ENCODE assay signal across 14 cellular contexts in the genomic region with DNA sequence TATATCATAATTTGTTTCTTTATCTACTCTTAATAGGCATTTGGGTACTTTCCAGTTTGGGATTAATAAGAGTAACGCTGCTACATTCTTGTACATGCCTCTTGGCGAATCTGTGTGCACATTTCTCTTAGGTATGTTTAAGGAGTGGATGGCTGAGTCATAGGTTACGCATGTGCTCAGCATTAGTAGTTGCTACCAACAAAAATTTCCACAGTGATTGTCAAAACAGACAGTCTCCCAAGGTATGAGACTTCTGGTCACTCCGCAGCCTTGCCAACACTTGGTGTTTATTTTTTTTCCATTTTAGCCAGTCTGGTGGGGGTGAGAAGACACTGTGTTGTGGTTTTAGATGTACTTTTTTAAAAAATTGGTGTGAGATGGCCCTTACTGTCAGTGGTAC.
DNase-seq lines count a peak whose midpoint lies in the region; TF ChIP-seq lines count a peak whose summit lies in the region.
"Had no signal": no experiment of that assay in that cellular context is flagged by ENCODE, and none has a peak within 500 bp of the region (broad histone marks: within the 10 kb centered on the region; RNA-seq: fewer than 3 reads in every experiment).

No MANE protein-coding gene starts in this region.

- H3K4me3 ChIP-seq in skin epidermis (no peak overlapping the region), WERI-Rb-1 (ENCODE audit: low read depth, low read length) (no peak overlapping the region)

- no peaks in the 10 kb centered on the region for H3K36me3 ChIP-seq in WERI-Rb-1

- DNase-seq in GM03348 (ENCODE audit: low spot score) (peak; percentile 68), RWPE1 (ENCODE audit: low spot score) (peak; percentile 85), fibroblast of peridontal ligament (ENCODE audit: extremely low read depth) (peak; percentile 88), WERI-Rb-1 (no peak), NCI-H1048 (lab: John Stamatoyannopoulos, UW) (no peak), DMS153 treated with DMSO at 0.1 percent for 48 hours (lab: John Stamatoyannopoulos, UW; ENCODE audit: unreplicated experiment) (no peak), GOT3 (lab: John Stamatoyannopoulos, UW) (no peak)
- DNase-seq: activated CD8-positive, alpha-beta memory T cell treated with anti-CD3 and anti-CD28 coated beads, Interleukin-2, amount 50 U/mL, for 48 hours; GDM1; NCI-H446; nephron progenitor cell; stimulated activated CD4-positive, alpha-beta T cell treated with anti-CD3 and anti-CD28 coated beads, Interleukin-4, amount 100 ng/mL, for 24 hours had no signal

- no peaks in the 10 kb centered on the region for H3K9me3 ChIP-seq in WERI-Rb-1 (ENCODE audit: severe bottlenecking)

- H3K27me3 ChIP-seq in WERI-Rb-1 (ENCODE audit: insufficient read depth, low read depth, severe bottlenecking): no peaks in the 10 kb centered on the region

- POLR2A ChIA-PET in RWPE1 (lab: Yijun Ruan, JAX; ENCODE audit: low non-redundant PET): no interaction called here

- H3K27ac ChIP-seq in RWPE1 (no peak overlapping the region), skin epidermis (peak overlapping the region in 15 of 21 experiments; percentile 4 to 80 (median 48)), WERI-Rb-1 (no peak overlapping the region)
- H3K27ac ChIP-seq: KMS-11 had no signal

- CTCF ChIA-PET in RWPE1 (lab: Yijun Ruan, JAX): no interaction called here

- TF ChIP-seq CTCF in RWPE1 (conservative IDR thresholded peaks at IDR 0.05; ENCODE audit: low read depth) (no peak), WERI-Rb-1 (IDR thresholded peaks at IDR 0.05; ENCODE audit: low read depth, low read length) (no peak)

Comparison
In these comparisons a context has a peak if more than half of its experiments do, and no peak if none do; other contexts are left out.
1. DNase-seq: peak in GM03348 (single experiment), RWPE1 (single experiment) and fibroblast of peridontal ligament (single experiment); none in WERI-Rb-1 (single experiment), NCI-H1048 (single experiment), DMS153 treated with DMSO at 0.1 percent for 48 hours (single experiment) and GOT3 (single experiment).
2. H3K27ac ChIP-seq: peak in skin epidermis (15 of 21); none in RWPE1 (single experiment) and WERI-Rb-1 (single experiment).